16 cellular contexts compared by ENCODE assay signal in the genomic region with DNA sequence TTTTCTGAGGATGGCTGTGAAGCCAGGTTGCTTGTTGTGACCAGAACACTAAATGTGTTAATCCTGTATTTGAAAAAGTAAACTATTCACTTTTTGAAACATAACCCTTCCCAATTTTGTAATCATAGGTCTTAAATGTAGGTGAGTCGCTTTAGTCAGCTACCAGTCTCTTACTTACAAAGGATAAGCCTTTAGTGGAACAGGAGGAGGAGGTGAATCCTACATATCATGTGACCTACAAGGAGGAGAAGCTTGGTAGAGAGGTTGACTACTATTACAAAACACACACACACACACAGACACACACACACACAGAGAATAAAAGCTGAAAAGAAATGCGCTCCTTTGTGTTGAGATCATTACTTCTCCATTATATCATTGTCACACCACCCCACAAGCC. TPM values are rescaled to one million over a fixed set of nuclear protein-coding genes. Genes with fewer than 3 reads are reported as not detected.
A peak's percentile ranks its signal among the peaks of the same experiment; 100 is the strongest.
DNase-seq lines count a peak whose midpoint lies in the region; ATAC-seq and TF ChIP-seq lines count a peak whose summit lies in the region.
"Had no signal": no experiment of that assay in that cellular context is flagged by ENCODE, and none has a peak within 500 bp of the region (broad histone marks: within the 10 kb centered on the region; RNA-seq: fewer than 3 reads in every experiment).

No MANE protein-coding gene starts in this region.

- no peaks in the 10 kb centered on the region for H3K9me3 Mint-ChIP-seq in MCF 10A (ENCODE audit: unreplicated experiment)

- BruUV-seq in mammary epithelial cell (replicated peaks; lab: Mats Ljungman, UMichigan), result no TSS peak
- BruUV-seq in MCF 10A (replicated peaks; lab: Mats Ljungman, UMichigan), result no TSS peak
- BruUV-seq in OCI-LY7 (replicated peaks; lab: Mats Ljungman, UMichigan), result no TSS peak

- ATAC-seq in GM18870 (IDR thresholded peaks at IDR 0.05; ENCODE audit: unreplicated experiment), result no peak

- no peak overlapping the region for H3K9ac ChIP-seq in mammary epithelial cell (ENCODE audit: insufficient read depth, low read length)

- no peak overlapping the region for H3K27ac Mint-ChIP-seq in MCF 10A (ENCODE audit: low read depth, unreplicated experiment)

- H3K27ac ChIP-seq in mammary epithelial cell (ENCODE audit: insufficient read depth, low read depth, low read length), result no peak overlapping the region
- no peak overlapping the region for H3K27ac ChIP-seq in OCI-LY7 (ENCODE audit: low read depth, low read length, poor library complexity, severe bottlenecking)
- H3K27ac ChIP-seq: HL-60 had no signal

- H3K4me1 ChIP-seq in mammary epithelial cell (ENCODE audit: insufficient read depth, low read length), result peaks cover 15% of the 10 kb centered on the region
- peaks cover 38% of the 10 kb centered on the region for H3K4me1 ChIP-seq in OCI-LY7 (ENCODE audit: insufficient read depth, low read length, poor library complexity, severe bottlenecking)

- H3K4me3 ChIP-seq in mammary epithelial cell (replicated peaks in 1 of 3; ENCODE audit: insufficient read depth in 1 of 3, low read depth in 2 of 3, low read length in 3 of 3) (no peak overlapping the region), OCI-LY7 (ENCODE audit: low read depth, low read length, poor library complexity, severe bottlenecking) (no peak overlapping the region), epithelial cell of esophagus (ENCODE audit: low read length) (no peak overlapping the region)

- WGBS in mammary epithelial cell (ENCODE audit: low coverage, missing lambda C conversion rate), result 78% methylated on average over 2 of the region's 2 CpGs

- no peaks in the 10 kb centered on the region for H3K27me3 Mint-ChIP-seq in MCF 10A (ENCODE audit: insufficient read depth, unreplicated experiment)

- dilution Hi-C loops in mammary epithelial cell (cut with HindIII; ENCODE audit: low sequenced_read_pairs), result no loop called here

- peak overlapping the region; percentile 42 for H2AFZ ChIP-seq in mammary epithelial cell (ENCODE audit: low read depth, low read length)
- H2AFZ ChIP-seq in OCI-LY7 (ENCODE audit: low read length), result peak overlapping the region; percentile 26

- H3K36me3 Mint-ChIP-seq in MCF 10A (ENCODE audit: insufficient read depth, unreplicated experiment), result no peaks in the 10 kb centered on the region

- peak; percentile 33 for DNase-seq in mammary epithelial cell
- no peak for DNase-seq in MCF 10A (ENCODE audit: unreplicated experiment)
- DNase-seq in OCI-LY7 (ENCODE audit: low spot score), result no peak
- DNase-seq in epithelial cell of esophagus (ENCODE audit: low read depth), result peak; percentile 69
- no peak for DNase-seq in NCI-H446 (lab: John Stamatoyannopoulos, UW)
- DNase-seq in activated T-cell treated with anti-CD3 and anti-CD28 coated beads, Interleukin-2, amount 50 U/mL, for 1 hour, result no peak
- no peak for DNase-seq in HPDE6-E6E7 (ENCODE audit: extremely low spot score)
- DNase-seq: 8988T, C1 segment of cervical spinal cord, DMS153, KBM-7, NCI-H1417, NCI-H2029 treated with DMSO at 0.1 percent for 48 hours, SIG-M5 had no signal

- no peaks in the 10 kb centered on the region for H3K79me2 ChIP-seq in mammary epithelial cell (ENCODE audit: insufficient read depth, low read length)
- H3K79me2 ChIP-seq in OCI-LY7 (ENCODE audit: insufficient read depth, low read depth, low read length), result no peaks in the 10 kb centered on the region

- no peaks in the 10 kb centered on the region for H3K9me2 ChIP-seq in OCI-LY7 (ENCODE audit: insufficient read depth, low read length)

- H3K9me3 ChIP-seq in mammary epithelial cell (replicated peaks; ENCODE audit: insufficient read depth, low read length) (no peaks in the 10 kb centered on the region), OCI-LY7 (ENCODE audit: low read length) (no peaks in the 10 kb centered on the region)

- no peaks in the 10 kb centered on the region for H3K27me3 ChIP-seq in mammary epithelial cell (ENCODE audit: insufficient read depth, low read length)

- H3K36me3 ChIP-seq in mammary epithelial cell (ENCODE audit: insufficient read depth, low read length) (no peaks in the 10 kb centered on the region), OCI-LY7 (ENCODE audit: insufficient read depth, low read length) (no peaks in the 10 kb centered on the region; the same call in 1 of the 2 replicates)

- H3K4me2 ChIP-seq in mammary epithelial cell (ENCODE audit: insufficient read depth, low read depth, low read length), result no peak overlapping the region
- H3K4me2 ChIP-seq in OCI-LY7 (ENCODE audit: low read length), result no peak overlapping the region

- H4K20me1 ChIP-seq in mammary epithelial cell (ENCODE audit: insufficient read depth, low read length), result no peaks in the 10 kb centered on the region
- H4K20me1 ChIP-seq in OCI-LY7 (ENCODE audit: insufficient read depth, low read length), result no peaks in the 10 kb centered on the region

- H3K4me1 Mint-ChIP-seq in MCF 10A (ENCODE audit: insufficient read depth, unreplicated experiment), result peaks cover 5% of the 10 kb centered on the region

- intact Hi-C loops in mammary epithelial cell (cut with micrococcal nuclease), result no loop called here
- intact Hi-C loops in MCF 10A (cut with micrococcal nuclease), result no loop called here
- intact Hi-C loops in OCI-LY7 (cut with micrococcal nuclease; ENCODE audit: unreplicated experiment), result no loop called here

- in situ Hi-C loops in mammary epithelial cell (cut with MboI; ENCODE audit: low sequenced_read_pairs in 2 of 2), result no loop called here

- H3K4me3 Mint-ChIP-seq in MCF 10A (ENCODE audit: unreplicated experiment), result no peak overlapping the region

- CTCF ChIA-PET in mammary epithelial cell (lab: Charles Lee; ENCODE audit: low non-redundant PET), result interaction anchor here (0.6 kb wide), 1 partner anchor 167 kb away, joined by 3 read pairs; no protein-coding TSS in a partner anchor
- CTCF ChIA-PET in MCF 10A (lab: Yijun Ruan, JAX), result no interaction called here
- CTCF ChIA-PET in OCI-LY7 (lab: Charles Lee; ENCODE audit: unreplicated experiment), result interaction anchor here (1.1 kb wide), 1 partner anchor 9 kb away, joined by 4 read pairs; no protein-coding TSS in a partner anchor

- POLR2A ChIA-PET in MCF 10A (lab: Yijun Ruan, JAX) (interaction anchor here (1.2 kb wide), 1 partner anchor 9 kb away, joined by 3 read pairs; no protein-coding TSS in a partner anchor), OCI-LY7 (lab: Charles Lee) (interaction anchor here (0.9 to 2.7 kb wide), 11 partner anchors 7 to 64 kb away, joined by 3 to 13 read pairs (median 3); no protein-coding TSS in a partner anchor)

- no peak for TF ChIP-seq CTCF in mammary epithelial cell (conservative IDR thresholded peaks at IDR 0.05 in 1 of 2, IDR thresholded peaks at IDR 0.05 in 1 of 2; ENCODE audit: extremely low read depth in 1 of 2, insufficient read depth in 1 of 2, low read depth in 1 of 2, low read length in 2 of 2)
- TF ChIP-seq CTCF in MCF 10A (IDR thresholded peaks at IDR 0.05; ENCODE audit: unreplicated experiment), result no peak
- TF ChIP-seq CTCF in OCI-LY7 (conservative IDR thresholded peaks at IDR 0.05; ENCODE audit: low read length), result no peak
- no peak for TF ChIP-seq CTCF in epithelial cell of esophagus (IDR thresholded peaks at IDR 0.05; ENCODE audit: insufficient read depth, low read depth, low read length, missing control alignments)

RNA-seq across cellular contexts. Expression of a gene that starts 59.9 kb away (rescaled TPM):
- total RNA-seq in mammary epithelial cell (10 to 100 TPM; 13.6 to 16.2 TPM), MCF 10A (2022) (11.5 and 14.3 TPM in 2 replicates), OCI-LY7 (2022) (18.9 and 22.1 TPM in 2 replicates)
- polyA plus RNA-seq in mammary epithelial cell, result 11.0 TPM
- polyA minus RNA-seq in mammary epithelial cell, result not detected
- 16.6 and 24.2 TPM in 2 replicates for total RNA-seq in OCI-LY7 (2014; rRNA removed; shearing (Covaris generic))

Comparison
In these comparisons a context has a peak if more than half of its experiments do, and no peak if none do; other contexts are left out.
1. DNase-seq: peak in mammary epithelial cell (single experiment) and epithelial cell of esophagus (single experiment); none in MCF 10A (single experiment), OCI-LY7 (single experiment), NCI-H446 (0 of 2), activated T-cell treated with anti-CD3 and anti-CD28 coated beads, Interleukin-2, amount 50 U/mL, for 1 hour (single experiment) and HPDE6-E6E7 (single experiment).